17 cellular contexts compared by ENCODE assay signal in genomic region chr7:33845991-33846509, GRCh38. TPM values are rescaled to one million over a fixed set of nuclear protein-coding genes. Genes with fewer than 3 reads are reported as not detected.
DNase-seq lines count a peak whose midpoint lies in the region; ATAC-seq and TF ChIP-seq lines count a peak whose summit lies in the region.
"Had no signal": no experiment of that assay in that cellular context is flagged by ENCODE, and none has a peak within 500 bp of the region (broad histone marks: within the 10 kb centered on the region; RNA-seq: fewer than 3 reads in every experiment).

No MANE protein-coding gene starts in this region.

- H2BK5ac ChIP-seq in neuronal stem cell (ENCODE audit: low read length) = no peak overlapping the region

- peak overlapping the region; percentile 42 for H3K18ac ChIP-seq in neuronal stem cell (ENCODE audit: low read length)

- peak in 1 of 2 donors; percentile 55 for TF ChIP-seq EP300 in tibial nerve (IDR thresholded peaks at IDR 0.05)

- no peak overlapping the region for H3K23ac ChIP-seq in neuronal stem cell (ENCODE audit: low read depth, low read length, poor library complexity)

- H3K36me3 ChIP-seq in fibroblast of lung (ENCODE audit: control insufficient read depth, insufficient read depth, low read length) = no peaks in the 10 kb centered on the region
- no peaks in the 10 kb centered on the region for H3K36me3 ChIP-seq in neuronal stem cell (replicated peaks in 1 of 2; ENCODE audit: control insufficient read depth in 2 of 2, insufficient read depth in 2 of 2, low read length in 2 of 2)
- no peaks in the 10 kb centered on the region for H3K36me3 ChIP-seq in tibial nerve
- H3K36me3 ChIP-seq: gastrocnemius medialis had no signal

- no peak overlapping the region for H4K91ac ChIP-seq in neuronal stem cell (ENCODE audit: low read depth, low read length, poor library complexity)

- H3K27me3 ChIP-seq in fibroblast of lung (ENCODE audit: control insufficient read depth, insufficient read depth, low read length) (no peaks in the 10 kb centered on the region), neuronal stem cell (ENCODE audit: control insufficient read depth in 3 of 3, insufficient read depth in 3 of 3, low read depth in 1 of 3, low read length in 3 of 3) (no peaks in the 10 kb centered on the region), tibial nerve (no peaks in the 10 kb centered on the region)
- H3K27me3 ChIP-seq: gastrocnemius medialis had no signal

- H3K27ac ChIP-seq in fibroblast of lung (ENCODE audit: insufficient read depth, low read length) (no peak overlapping the region), neuronal stem cell (replicated peaks; ENCODE audit: low read length) (no peak overlapping the region), tibial nerve (peak overlapping the region in 2 of 4 donors; percentile 1 to 56)
- H3K27ac ChIP-seq: C4-2B had no signal

- TF ChIP-seq CTCF in fibroblast of lung (conservative IDR thresholded peaks at IDR 0.05 in 1 of 2, IDR thresholded peaks at IDR 0.05 in 1 of 2; ENCODE audit: low read depth in 1 of 2, low read length in 2 of 2) = no peak
- no peak for TF ChIP-seq CTCF in tibial nerve (IDR thresholded peaks at IDR 0.05)

- H3K4me3 ChIP-seq in fibroblast of lung (replicated peaks in 1 of 4; ENCODE audit: control extremely low read depth in 1 of 4, insufficient read depth in 1 of 4, low read depth in 3 of 4, low read length in 4 of 4) (no peak overlapping the region), neuronal stem cell (ENCODE audit: low read length in 2 of 2) (no peak overlapping the region), tibial nerve (no peak overlapping the region)
- H3K4me3 ChIP-seq: gastrocnemius medialis had no signal

- no peak overlapping the region for H3K4me2 ChIP-seq in fibroblast of lung (ENCODE audit: extremely low read depth, insufficient read depth, low read length)
- no peak overlapping the region for H3K4me2 ChIP-seq in neuronal stem cell (ENCODE audit: insufficient read depth, low read length, poor library complexity, severe bottlenecking)

- intact Hi-C loops in Right ventricle myocardium inferior (cut with DNase I) = no loop called here
- intact Hi-C loops in cardiac septum (cut with DNase I) = no loop called here

- TF ChIP-seq POLR2A in tibial nerve (IDR thresholded peaks at IDR 0.05) = no peak

- H2BK12ac ChIP-seq in neuronal stem cell (ENCODE audit: low read length) = no peak overlapping the region

- no peak overlapping the region for H2BK15ac ChIP-seq in neuronal stem cell (ENCODE audit: low read length)

- H4K8ac ChIP-seq in neuronal stem cell (ENCODE audit: low read depth, low read length) = no peak overlapping the region

- ATAC-seq in Right ventricle myocardium inferior = peak; percentile 68
- no peak for ATAC-seq in HG02763 (IDR thresholded peaks at IDR 0.05; ENCODE audit: unreplicated experiment)
- ATAC-seq: activated CD4-positive, CD25-positive, alpha-beta regulatory T cell treated with anti-CD3 and anti-CD28 coated beads, Interleukin-2, amount 50 U/mL, for 24 hours; left lobe of liver had no signal

- H2AK5ac ChIP-seq in neuronal stem cell (ENCODE audit: low read depth, low read length) = no peak overlapping the region

- no peak overlapping the region for H2BK120ac ChIP-seq in neuronal stem cell (ENCODE audit: low read depth, low read length)

- DNase-seq in Right ventricle myocardium inferior (ENCODE audit: missing footprints) (no peak), cardiac septum (ENCODE audit: low spot score) (no peak), fibroblast of lung (ENCODE audit: low read depth in 2 of 2) (peak; percentile 64 to 66), neuronal stem cell (ENCODE audit: low spot score) (no peak), DMS114 treated with DMSO at 0.1 percent for 48 hours (lab: John Stamatoyannopoulos, UW; ENCODE audit: unreplicated experiment) (no peak), tibial nerve (ENCODE audit: low spot score in 2 of 2) (no peak), GM19240 (ENCODE audit: insufficient read length, low spot score) (no peak)
- DNase-seq: amygdala, NCI-H146, posterior cingulate gyrus, SIG-M5, trophoblast cell had no signal

- no peak overlapping the region for H3K4ac ChIP-seq in neuronal stem cell (ENCODE audit: low read length)

- no peaks in the 10 kb centered on the region for H3K79me2 ChIP-seq in fibroblast of lung (ENCODE audit: control insufficient read depth, insufficient read depth, low read length)

- H3K14ac ChIP-seq in neuronal stem cell (ENCODE audit: low read length) = no peak overlapping the region

- no peaks in the 10 kb centered on the region for H4K20me1 ChIP-seq in fibroblast of lung (ENCODE audit: control insufficient read depth, extremely low read depth, insufficient read depth, low read length)

- H2AFZ ChIP-seq in fibroblast of lung (ENCODE audit: low read length) (no peak overlapping the region), neuronal stem cell (ENCODE audit: low read length) (no peak overlapping the region)

- H3K79me1 ChIP-seq in neuronal stem cell (ENCODE audit: low read depth, low read length) = no peaks in the 10 kb centered on the region

- H3K9ac ChIP-seq in fibroblast of lung (ENCODE audit: insufficient read depth, low read length) (no peak overlapping the region), neuronal stem cell (ENCODE audit: low read depth, low read length, poor library complexity) (no peak overlapping the region)

- H3K4me1 ChIP-seq in fibroblast of lung (ENCODE audit: control insufficient read depth, extremely low read depth, insufficient read depth, low read length) = peaks cover 8% of the 10 kb centered on the region
- no peaks in the 10 kb centered on the region for H3K4me1 ChIP-seq in neuronal stem cell (ENCODE audit: control insufficient read depth in 2 of 2, insufficient read depth in 1 of 2, low read depth in 1 of 2, low read length in 2 of 2)
- peaks cover 0 to 19% (median 0%) of the 10 kb centered on the region in 4 donors for H3K4me1 ChIP-seq in tibial nerve

- no peaks in the 10 kb centered on the region for H3K9me3 ChIP-seq in fibroblast of lung (ENCODE audit: control insufficient read depth, insufficient read depth, low read depth, low read length)
- peaks cover 0 to 2% of the 10 kb centered on the region in 2 donors for H3K9me3 ChIP-seq in neuronal stem cell (replicated peaks in 1 of 2; ENCODE audit: control insufficient read depth in 2 of 2, insufficient read depth in 1 of 2, low read depth in 1 of 2, low read length in 2 of 2)
- no peaks in the 10 kb centered on the region for H3K9me3 ChIP-seq in tibial nerve
- H3K9me3 ChIP-seq: gastrocnemius medialis had no signal

- no CpG with 5 or more reads among the region's 11 CpGs for WGBS in neuronal stem cell (ENCODE audit: extremely low coverage in 2 of 2, insufficient read length in 2 of 2, insufficient replicate concordance in 1 of 2), 2 donors
- 48 to 64% methylated on average over 11 of the region's 11 CpGs for WGBS in tibial nerve, 2 donors

RNA-seq across cellular contexts. Expression of gene BMPER, which starts 59.3 kb away (rescaled TPM):
- total RNA-seq in Right ventricle myocardium inferior (2.5 TPM), cardiac septum (1.9 TPM), fibroblast of lung (12.2 and 28.2 TPM in 2 replicates), tibial nerve (10 to 100 TPM in 2 of 4 donors, 1 to 10 TPM in 2; 3.1 to 33.3 (median 8.0) TPM)
- 9.8 and 15.9 TPM in 2 replicates for polyA plus RNA-seq in fibroblast of lung
- polyA plus RNA-seq in fibroblast of lung (2012) = 11.0 and 16.0 TPM in 2 replicates
- 7.3 and 11.3 TPM in 2 replicates for polyA minus RNA-seq in fibroblast of lung (ENCODE audit: low replicate concordance)
- 0.45 TPM for polyA plus RNA-seq in neuronal stem cell (2013, experiment 1 of 2)
- polyA plus RNA-seq in neuronal stem cell (2013, experiment 2 of 2) = 0.64 TPM

Comparison
In these comparisons a context has a peak if more than half of its experiments do, and no peak if none do; other contexts are left out.
1. DNase-seq: peak in fibroblast of lung (2 of 2); none in Right ventricle myocardium inferior (single experiment), cardiac septum (single experiment), neuronal stem cell (single experiment), DMS114 treated with DMSO at 0.1 percent for 48 hours (single experiment), tibial nerve (0 of 2) and GM19240 (single experiment).